1 cellular context compared by ENCODE assay signal in the genomic region with DNA sequence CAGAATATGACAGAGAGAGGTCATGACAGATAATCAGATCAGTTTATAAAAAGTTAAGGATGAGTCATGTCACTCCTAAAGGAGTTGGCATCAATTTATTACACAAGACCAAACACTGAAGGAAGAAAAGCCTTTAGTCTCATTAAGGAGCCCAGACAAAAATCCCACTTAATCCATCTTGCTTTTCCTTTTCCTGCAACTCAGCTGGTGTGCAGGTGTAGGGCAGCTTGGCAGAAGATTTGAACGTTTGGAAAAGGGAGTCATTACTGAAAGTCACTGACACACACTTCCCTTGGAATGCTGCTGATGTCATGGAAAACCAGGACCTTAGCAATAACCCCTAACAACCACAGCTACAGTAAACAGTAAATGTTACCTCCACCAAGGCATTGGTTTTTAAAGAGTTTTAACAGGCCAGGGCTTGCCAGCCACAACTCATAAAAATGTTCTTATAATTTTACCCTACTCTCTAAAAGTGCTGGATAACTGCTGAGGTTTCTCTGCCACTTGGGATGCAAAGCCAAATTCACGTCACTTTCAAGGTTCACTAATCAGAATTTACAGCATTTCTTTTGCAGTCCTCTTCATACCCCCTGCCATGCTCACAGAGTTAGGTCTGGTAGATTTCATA.
TF ChIP-seq lines count a peak whose summit lies in the region.

No MANE protein-coding gene starts in this region.

TF ChIP-seq in HEK293, 187 proteins besides CTCF, POLR2A, EP300 and RAD21 (continued from another document and continues in another):
- TF ChIP-seq, protein P1, sequence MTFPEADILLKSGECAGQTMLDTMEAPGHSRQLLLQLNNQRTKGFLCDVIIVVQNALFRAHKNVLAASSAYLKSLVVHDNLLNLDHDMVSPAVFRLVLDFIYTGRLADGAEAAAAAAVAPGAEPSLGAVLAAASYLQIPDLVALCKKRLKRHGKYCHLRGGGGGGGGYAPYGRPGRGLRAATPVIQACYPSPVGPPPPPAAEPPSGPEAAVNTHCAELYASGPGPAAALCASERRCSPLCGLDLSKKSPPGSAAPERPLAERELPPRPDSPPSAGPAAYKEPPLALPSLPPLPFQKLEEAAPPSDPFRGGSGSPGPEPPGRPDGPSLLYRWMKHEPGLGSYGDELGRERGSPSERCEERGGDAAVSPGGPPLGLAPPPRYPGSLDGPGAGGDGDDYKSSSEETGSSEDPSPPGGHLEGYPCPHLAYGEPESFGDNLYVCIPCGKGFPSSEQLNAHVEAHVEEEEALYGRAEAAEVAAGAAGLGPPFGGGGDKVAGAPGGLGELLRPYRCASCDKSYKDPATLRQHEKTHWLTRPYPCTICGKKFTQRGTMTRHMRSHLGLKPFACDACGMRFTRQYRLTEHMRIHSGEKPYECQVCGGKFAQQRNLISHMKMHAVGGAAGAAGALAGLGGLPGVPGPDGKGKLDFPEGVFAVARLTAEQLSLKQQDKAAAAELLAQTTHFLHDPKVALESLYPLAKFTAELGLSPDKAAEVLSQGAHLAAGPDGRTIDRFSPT (tag by site-specific recombination; IDR thresholded peaks at IDR 0.05): peak; percentile 93
- no peak for TF ChIP-seq ZNF354C (tag by site-specific recombination; IDR thresholded peaks at IDR 0.05; ENCODE audit: borderline replicate concordance, low read depth)
- peak; percentile 97 for TF ChIP-seq KLF8 (tag by site-specific recombination; IDR thresholded peaks at IDR 0.05)
- TF ChIP-seq ZIC2 (tag by site-specific recombination; IDR thresholded peaks at IDR 0.05): 0 out of 2 replicates have a peak, but pooled peaks have one; percentile 21
- peak; percentile 96 for TF ChIP-seq TSHZ1 (tag by site-specific recombination; IDR thresholded peaks at IDR 0.05; ENCODE audit: borderline replicate concordance)
- TF ChIP-seq, protein P2, sequence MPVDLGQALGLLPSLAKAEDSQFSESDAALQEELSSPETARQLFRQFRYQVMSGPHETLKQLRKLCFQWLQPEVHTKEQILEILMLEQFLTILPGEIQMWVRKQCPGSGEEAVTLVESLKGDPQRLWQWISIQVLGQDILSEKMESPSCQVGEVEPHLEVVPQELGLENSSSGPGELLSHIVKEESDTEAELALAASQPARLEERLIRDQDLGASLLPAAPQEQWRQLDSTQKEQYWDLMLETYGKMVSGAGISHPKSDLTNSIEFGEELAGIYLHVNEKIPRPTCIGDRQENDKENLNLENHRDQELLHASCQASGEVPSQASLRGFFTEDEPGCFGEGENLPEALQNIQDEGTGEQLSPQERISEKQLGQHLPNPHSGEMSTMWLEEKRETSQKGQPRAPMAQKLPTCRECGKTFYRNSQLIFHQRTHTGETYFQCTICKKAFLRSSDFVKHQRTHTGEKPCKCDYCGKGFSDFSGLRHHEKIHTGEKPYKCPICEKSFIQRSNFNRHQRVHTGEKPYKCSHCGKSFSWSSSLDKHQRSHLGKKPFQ (tag by site-specific recombination; IDR thresholded peaks at IDR 0.05): peak; percentile 81
- TF ChIP-seq HOXA7 (CRISPR knock-in tag; IDR thresholded peaks at IDR 0.05; ENCODE audit: borderline replicate concordance): no peak
- TF ChIP-seq ZNF585B (tag by site-specific recombination; IDR thresholded peaks at IDR 0.05): no peak
- peak; percentile 58 for TF ChIP-seq ZNF146 (tag by site-specific recombination; IDR thresholded peaks at IDR 0.05)
- TF ChIP-seq ZNF677 (tag by site-specific recombination; IDR thresholded peaks at IDR 0.05): no peak
- no peak for TF ChIP-seq MEIS1 (CRISPR knock-in tag; IDR thresholded peaks at IDR 0.05; ENCODE audit: borderline replicate concordance)
- TF ChIP-seq ZNF37A (tag by site-specific recombination; IDR thresholded peaks at IDR 0.05): no peak
- TF ChIP-seq, protein P3, sequence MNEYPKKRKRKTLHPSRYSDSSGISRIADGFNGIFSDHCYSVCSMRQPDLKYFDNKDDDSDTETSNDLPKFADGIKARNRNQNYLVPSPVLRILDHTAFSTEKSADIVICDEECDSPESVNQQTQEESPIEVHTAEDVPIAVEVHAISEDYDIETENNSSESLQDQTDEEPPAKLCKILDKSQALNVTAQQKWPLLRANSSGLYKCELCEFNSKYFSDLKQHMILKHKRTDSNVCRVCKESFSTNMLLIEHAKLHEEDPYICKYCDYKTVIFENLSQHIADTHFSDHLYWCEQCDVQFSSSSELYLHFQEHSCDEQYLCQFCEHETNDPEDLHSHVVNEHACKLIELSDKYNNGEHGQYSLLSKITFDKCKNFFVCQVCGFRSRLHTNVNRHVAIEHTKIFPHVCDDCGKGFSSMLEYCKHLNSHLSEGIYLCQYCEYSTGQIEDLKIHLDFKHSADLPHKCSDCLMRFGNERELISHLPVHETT (tag by site-specific recombination; IDR thresholded peaks at IDR 0.05): peak; percentile 91
- no peak for TF ChIP-seq ZNF16 (tag by site-specific recombination; IDR thresholded peaks at IDR 0.05; ENCODE audit: low read depth)
- TF ChIP-seq ZBTB1 (tag by site-specific recombination; IDR thresholded peaks at IDR 0.05): peak; percentile 76; the same call in 1 of the 2 replicates
- TF ChIP-seq RBAK (tag by site-specific recombination; IDR thresholded peaks at IDR 0.05): no peak
- peak; percentile 80 for TF ChIP-seq ZNF558 (tag by site-specific recombination; IDR thresholded peaks at IDR 0.05)
- TF ChIP-seq ZNF2 (tag by site-specific recombination; IDR thresholded peaks at IDR 0.05): peak; percentile 66
- TF ChIP-seq, protein P4, sequence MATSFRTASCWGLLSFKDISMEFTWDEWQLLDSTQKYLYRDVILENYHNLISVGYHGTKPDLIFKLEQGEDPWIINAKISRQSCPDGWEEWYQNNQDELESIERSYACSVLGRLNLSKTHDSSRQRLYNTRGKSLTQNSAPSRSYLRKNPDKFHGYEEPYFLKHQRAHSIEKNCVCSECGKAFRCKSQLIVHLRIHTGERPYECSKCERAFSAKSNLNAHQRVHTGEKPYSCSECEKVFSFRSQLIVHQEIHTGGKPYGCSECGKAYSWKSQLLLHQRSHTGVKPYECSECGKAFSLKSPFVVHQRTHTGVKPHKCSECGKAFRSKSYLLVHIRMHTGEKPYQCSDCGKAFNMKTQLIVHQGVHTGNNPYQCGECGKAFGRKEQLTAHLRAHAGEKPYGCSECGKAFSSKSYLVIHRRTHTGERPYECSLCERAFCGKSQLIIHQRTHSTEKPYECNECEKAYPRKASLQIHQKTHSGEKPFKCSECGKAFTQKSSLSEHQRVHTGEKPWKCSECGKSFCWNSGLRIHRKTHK (tag by site-specific recombination; IDR thresholded peaks at IDR 0.05): no peak
- TF ChIP-seq ZNF184 (tag by site-specific recombination; IDR thresholded peaks at IDR 0.05): peak; percentile 92
- TF ChIP-seq ZNF623 (tag by site-specific recombination; IDR thresholded peaks at IDR 0.05): no peak; the same call in 1 of the 2 replicates
- TF ChIP-seq ZNF121 (tag by site-specific recombination; IDR thresholded peaks at IDR 0.05): peak; percentile 93
- no peak for TF ChIP-seq ZFHX2 (tag by site-specific recombination; conservative IDR thresholded peaks at IDR 0.05)
- peak; percentile 91; the same call in 1 of the 2 replicates for TF ChIP-seq HOXD13 (CRISPR knock-in tag; IDR thresholded peaks at IDR 0.05; ENCODE audit: borderline replicate concordance)
- peak; percentile 97 for TF ChIP-seq ZNF24 (tag by site-specific recombination; IDR thresholded peaks at IDR 0.05)
- TF ChIP-seq SP3 (tag by site-specific recombination; IDR thresholded peaks at IDR 0.05): peak; percentile 62; the same call in 1 of the 2 replicates
- no peak for TF ChIP-seq ZNF175 (tag by site-specific recombination; IDR thresholded peaks at IDR 0.05)
- TF ChIP-seq ZNF155 (tag by site-specific recombination; IDR thresholded peaks at IDR 0.05): no peak
- TF ChIP-seq ZNF335 (tag by site-specific recombination; conservative IDR thresholded peaks at IDR 0.05): peak; percentile 23
- TF ChIP-seq GLI2 (tag by site-specific recombination; IDR thresholded peaks at IDR 0.05; ENCODE audit: borderline replicate concordance, low read depth): peak; percentile 93
- TF ChIP-seq ZNF239 (tag by site-specific recombination; IDR thresholded peaks at IDR 0.05): no peak
- TF ChIP-seq ZNF324 (tag by site-specific recombination; IDR thresholded peaks at IDR 0.05): peak; percentile 91
- no peak for TF ChIP-seq ZNF544 (tag by site-specific recombination; IDR thresholded peaks at IDR 0.05)
- TF ChIP-seq, protein P5, sequence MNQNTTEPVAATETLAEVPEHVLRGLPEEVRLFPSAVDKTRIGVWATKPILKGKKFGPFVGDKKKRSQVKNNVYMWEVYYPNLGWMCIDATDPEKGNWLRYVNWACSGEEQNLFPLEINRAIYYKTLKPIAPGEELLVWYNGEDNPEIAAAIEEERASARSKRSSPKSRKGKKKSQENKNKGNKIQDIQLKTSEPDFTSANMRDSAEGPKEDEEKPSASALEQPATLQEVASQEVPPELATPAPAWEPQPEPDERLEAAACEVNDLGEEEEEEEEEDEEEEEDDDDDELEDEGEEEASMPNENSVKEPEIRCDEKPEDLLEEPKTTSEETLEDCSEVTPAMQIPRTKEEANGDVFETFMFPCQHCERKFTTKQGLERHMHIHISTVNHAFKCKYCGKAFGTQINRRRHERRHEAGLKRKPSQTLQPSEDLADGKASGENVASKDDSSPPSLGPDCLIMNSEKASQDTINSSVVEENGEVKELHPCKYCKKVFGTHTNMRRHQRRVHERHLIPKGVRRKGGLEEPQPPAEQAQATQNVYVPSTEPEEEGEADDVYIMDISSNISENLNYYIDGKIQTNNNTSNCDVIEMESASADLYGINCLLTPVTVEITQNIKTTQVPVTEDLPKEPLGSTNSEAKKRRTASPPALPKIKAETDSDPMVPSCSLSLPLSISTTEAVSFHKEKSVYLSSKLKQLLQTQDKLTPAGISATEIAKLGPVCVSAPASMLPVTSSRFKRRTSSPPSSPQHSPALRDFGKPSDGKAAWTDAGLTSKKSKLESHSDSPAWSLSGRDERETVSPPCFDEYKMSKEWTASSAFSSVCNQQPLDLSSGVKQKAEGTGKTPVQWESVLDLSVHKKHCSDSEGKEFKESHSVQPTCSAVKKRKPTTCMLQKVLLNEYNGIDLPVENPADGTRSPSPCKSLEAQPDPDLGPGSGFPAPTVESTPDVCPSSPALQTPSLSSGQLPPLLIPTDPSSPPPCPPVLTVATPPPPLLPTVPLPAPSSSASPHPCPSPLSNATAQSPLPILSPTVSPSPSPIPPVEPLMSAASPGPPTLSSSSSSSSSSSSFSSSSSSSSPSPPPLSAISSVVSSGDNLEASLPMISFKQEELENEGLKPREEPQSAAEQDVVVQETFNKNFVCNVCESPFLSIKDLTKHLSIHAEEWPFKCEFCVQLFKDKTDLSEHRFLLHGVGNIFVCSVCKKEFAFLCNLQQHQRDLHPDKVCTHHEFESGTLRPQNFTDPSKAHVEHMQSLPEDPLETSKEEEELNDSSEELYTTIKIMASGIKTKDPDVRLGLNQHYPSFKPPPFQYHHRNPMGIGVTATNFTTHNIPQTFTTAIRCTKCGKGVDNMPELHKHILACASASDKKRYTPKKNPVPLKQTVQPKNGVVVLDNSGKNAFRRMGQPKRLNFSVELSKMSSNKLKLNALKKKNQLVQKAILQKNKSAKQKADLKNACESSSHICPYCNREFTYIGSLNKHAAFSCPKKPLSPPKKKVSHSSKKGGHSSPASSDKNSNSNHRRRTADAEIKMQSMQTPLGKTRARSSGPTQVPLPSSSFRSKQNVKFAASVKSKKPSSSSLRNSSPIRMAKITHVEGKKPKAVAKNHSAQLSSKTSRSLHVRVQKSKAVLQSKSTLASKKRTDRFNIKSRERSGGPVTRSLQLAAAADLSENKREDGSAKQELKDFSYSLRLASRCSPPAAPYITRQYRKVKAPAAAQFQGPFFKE (tag by site-specific recombination; IDR thresholded peaks at IDR 0.05; ENCODE audit: borderline replicate concordance): no peak
- TF ChIP-seq ZNF596 (tag by site-specific recombination; IDR thresholded peaks at IDR 0.05): peak; percentile 78
- no peak for TF ChIP-seq ZNF555 (tag by site-specific recombination; conservative IDR thresholded peaks at IDR 0.05)
- TF ChIP-seq ZNF513 (tag by site-specific recombination; IDR thresholded peaks at IDR 0.05): peak; percentile 21; the same call in 1 of the 2 replicates
- TF ChIP-seq ZNF830 (tag by site-specific recombination; IDR thresholded peaks at IDR 0.05; ENCODE audit: low read depth): no peak
- TF ChIP-seq PRDM1 (tag by site-specific recombination; IDR thresholded peaks at IDR 0.05): peak; percentile 87
- TF ChIP-seq SP7 (tag by site-specific recombination; IDR thresholded peaks at IDR 0.05): peak; percentile 99
- TF ChIP-seq ZNF785 (tag by site-specific recombination; IDR thresholded peaks at IDR 0.05): no peak
- TF ChIP-seq IKZF3 (tag by site-specific recombination; IDR thresholded peaks at IDR 0.05): peak; percentile 96
- no peak for TF ChIP-seq ZNF670 (tag by site-specific recombination; IDR thresholded peaks at IDR 0.05; ENCODE audit: low read depth)
- TF ChIP-seq ZNF514 (tag by site-specific recombination; IDR thresholded peaks at IDR 0.05): no peak
- no peak for TF ChIP-seq ZNF768 (tag by site-specific recombination; IDR thresholded peaks at IDR 0.05)
